ENCODE assay signal across 10 cellular contexts in genomic region chr7:111329367-111330234, GRCh38.
DNase-seq lines count a peak whose midpoint lies in the region; ATAC-seq and TF ChIP-seq lines count a peak whose summit lies in the region.
"Had no signal": no experiment of that assay in that cellular context is flagged by ENCODE, and none has a peak within 500 bp of the region (broad histone marks: within the 10 kb centered on the region; RNA-seq: fewer than 3 reads in every experiment).

No MANE protein-coding gene starts in this region.

- H3K36me3 ChIP-seq in osteoblast (ENCODE audit: insufficient read depth, low read length) (no peaks in the 10 kb centered on the region), MG63 (no peaks in the 10 kb centered on the region)
- H3K36me3 ChIP-seq: lower lobe of right lung had no signal

- DNase-seq in GM19240 (ENCODE audit: insufficient read length, low spot score) (peak; percentile 2), osteoblast (ENCODE audit: insufficient read length, low spot score, missing footprints) (no peak), T-helper 1 cell (no peak), MG63 (no peak), NCI-H2196 (lab: John Stamatoyannopoulos, UW; ENCODE audit: unreplicated experiment) (no peak)
- DNase-seq: lower lobe of right lung had no signal

- ATAC-seq in HG03025 (IDR thresholded peaks at IDR 0.05; ENCODE audit: low FRiP score, unreplicated experiment) (peak; percentile 61), HG02588 (IDR thresholded peaks at IDR 0.05; ENCODE audit: unreplicated experiment) (no peak)
- ATAC-seq: activated T-helper 17 cell treated with anti-CD3 and anti-CD28 coated beads, Interleukin-2, amount 50 U/mL, for 72 hours; lower lobe of right lung had no signal

- H3K79me2 ChIP-seq in osteoblast (ENCODE audit: insufficient read depth, low read length) = no peaks in the 10 kb centered on the region

- no peaks in the 10 kb centered on the region for H3K9me3 ChIP-seq in osteoblast (ENCODE audit: low read depth, low read length)
- no peaks in the 10 kb centered on the region for H3K9me3 ChIP-seq in MG63
- H3K9me3 ChIP-seq: lower lobe of right lung had no signal

- H3K4me2 ChIP-seq in osteoblast (ENCODE audit: insufficient read depth, low read length) = no peak overlapping the region

- TF ChIP-seq CTCF in VCaP (conservative IDR thresholded peaks at IDR 0.05) = 0 out of 2 replicates have a peak, but pooled peaks have one; percentile 12
- peak; percentile 26 for TF ChIP-seq CTCF in osteoblast (IDR thresholded peaks at IDR 0.05; ENCODE audit: extremely low read depth, low read depth, low read length)

- peak overlapping the region; percentile 6 for H2AFZ ChIP-seq in osteoblast (ENCODE audit: low read length)

- H3K4me3 ChIP-seq in osteoblast (ENCODE audit: insufficient read depth, low read length) (no peak overlapping the region), MG63 (no peak overlapping the region)
- H3K4me3 ChIP-seq: lower lobe of right lung had no signal

- H3K4me1 ChIP-seq in osteoblast (ENCODE audit: insufficient read depth, low read length) = no peaks in the 10 kb centered on the region
- H3K4me1 ChIP-seq: lower lobe of right lung had no signal

- H3K27me3 ChIP-seq in osteoblast (ENCODE audit: insufficient read depth, low read length) (no peaks in the 10 kb centered on the region), MG63 (no peaks in the 10 kb centered on the region)

- H4K20me1 ChIP-seq in osteoblast (ENCODE audit: insufficient read depth, low read length) = no peaks in the 10 kb centered on the region

- no peak overlapping the region for H3K27ac ChIP-seq in VCaP
- H3K27ac ChIP-seq in osteoblast (ENCODE audit: low read depth, low read length) = no peak overlapping the region
- H3K27ac ChIP-seq: lower lobe of right lung had no signal
